11 cellular contexts compared by ENCODE assay signal in the genomic region with DNA sequence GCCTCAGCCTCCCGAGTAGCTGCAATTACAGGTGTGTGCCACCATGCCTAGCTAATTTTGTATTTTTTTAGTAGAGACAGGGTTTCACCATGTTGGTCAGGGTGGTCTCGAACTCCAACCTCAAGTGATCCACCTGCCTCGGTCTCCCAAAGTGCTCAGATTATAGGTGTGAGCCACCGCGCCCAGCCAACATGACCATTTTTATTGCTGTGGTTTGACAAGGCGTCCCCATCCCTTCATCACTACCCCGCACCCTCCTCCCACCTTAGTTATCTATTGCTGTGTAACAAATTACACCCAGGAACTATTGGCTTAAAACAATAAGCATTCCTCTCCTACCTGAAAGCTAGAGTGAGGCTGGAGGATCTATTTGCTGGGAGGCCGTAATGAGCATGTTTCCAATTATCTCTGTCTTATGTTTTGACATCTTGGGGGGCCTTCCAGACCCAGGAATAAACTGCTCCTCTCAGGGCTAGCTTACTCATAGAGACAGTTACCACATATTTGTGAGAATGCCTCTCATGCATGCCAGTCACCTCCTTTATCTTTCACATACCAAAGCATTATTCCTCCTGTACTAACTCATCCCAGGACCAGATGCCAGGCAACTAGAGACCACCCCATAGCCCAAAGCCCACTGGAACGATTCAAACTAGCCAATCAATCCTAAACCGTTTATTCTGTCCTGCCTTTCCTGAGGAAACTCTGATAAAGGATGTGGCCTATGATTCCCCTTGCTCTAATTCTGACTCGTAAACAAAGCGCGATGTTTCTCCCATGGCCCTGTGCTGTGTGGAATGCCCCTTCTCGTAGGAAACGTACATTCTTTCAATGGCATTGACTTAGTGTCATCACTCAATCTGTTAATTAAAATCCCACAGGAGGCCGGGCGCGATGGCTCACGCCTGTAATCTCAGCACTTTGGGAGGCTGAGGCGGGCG. TPM values are rescaled to one million over a fixed set of nuclear protein-coding genes. Genes with fewer than 3 reads are reported as not detected.
DNase-seq lines count a peak whose midpoint lies in the region; TF ChIP-seq lines count a peak whose summit lies in the region.
"Had no signal": no experiment of that assay in that cellular context is flagged by ENCODE, and none has a peak within 500 bp of the region (broad histone marks: within the 10 kb centered on the region; RNA-seq: fewer than 3 reads in every experiment).

No MANE protein-coding gene starts in this region.

- H3K36me3 ChIP-seq in brain microvascular endothelial cell (replicated peaks) = peaks cover 11% of the 10 kb centered on the region
- H3K36me3 ChIP-seq in mesenchymal stem cell (ENCODE audit: control insufficient read depth in 1 of 2, insufficient read depth in 2 of 2, low read depth in 1 of 2, low read length in 2 of 2) = peaks cover 21 to 33% of the 10 kb centered on the region in 2 experiments

- H3K27ac ChIP-seq in brain microvascular endothelial cell = peak overlapping the region; percentile 69
- peak overlapping the region; percentile 73 for H3K27ac ChIP-seq in mesenchymal stem cell (ENCODE audit: low read length, poor library complexity, severe bottlenecking)

- no peak overlapping the region for H2AK5ac ChIP-seq in mesenchymal stem cell (ENCODE audit: low read length, severe bottlenecking)

- H3K27me3 ChIP-seq in brain microvascular endothelial cell (replicated peaks) (no peaks in the 10 kb centered on the region), mesenchymal stem cell (ENCODE audit: control insufficient read depth in 1 of 2, insufficient read depth in 1 of 2, low read length in 2 of 2) (no peaks in the 10 kb centered on the region)

- no peak overlapping the region for H2BK120ac ChIP-seq in mesenchymal stem cell (ENCODE audit: low read depth, low read length)

- H2BK5ac ChIP-seq in mesenchymal stem cell (ENCODE audit: low read depth, low read length, poor library complexity, severe bottlenecking) = no peak overlapping the region

- no peak overlapping the region for H3K14ac ChIP-seq in mesenchymal stem cell (ENCODE audit: low read length in 2 of 2)

- no peak overlapping the region for H3K23ac ChIP-seq in mesenchymal stem cell (ENCODE audit: low read length in 2 of 2)

- H3K4me3 ChIP-seq in brain microvascular endothelial cell (ENCODE audit: low read depth, low read length) (no peak overlapping the region), mesenchymal stem cell (ENCODE audit: insufficient read depth in 1 of 2, low read depth in 1 of 2, low read length in 2 of 2) (no peak overlapping the region)

- H3K9ac ChIP-seq in mesenchymal stem cell (ENCODE audit: low read length) = peak overlapping the region; percentile 8

- TF ChIP-seq CTCF in brain microvascular endothelial cell (IDR thresholded peaks at IDR 0.05; ENCODE audit: low read depth, low read length, missing control alignments) = no peak

- H3K4me2 ChIP-seq in mesenchymal stem cell (ENCODE audit: low read length, poor library complexity, severe bottlenecking) = no peak overlapping the region

- H3K9me3 ChIP-seq in mesenchymal stem cell (ENCODE audit: control insufficient read depth, low read length) = no peaks in the 10 kb centered on the region

- peak overlapping the region in 1 of 2 experiments; percentile 63 for H3K4ac ChIP-seq in mesenchymal stem cell (ENCODE audit: low read depth in 1 of 2, low read length in 2 of 2)

- peak overlapping the region in 1 of 2 experiments; percentile 5 for H3K18ac ChIP-seq in mesenchymal stem cell (ENCODE audit: low read depth in 1 of 2, low read length in 2 of 2)

- WGBS in mesenchymal stem cell = 36% methylated on average over 19 of the region's 21 CpGs

- DNase-seq in AG20443 (ENCODE audit: low spot score) (peak; percentile 56), HK-2 (ENCODE audit: unreplicated experiment) (peak; percentile 60), brain microvascular endothelial cell (peak; percentile 73), mesenchymal stem cell (peak; percentile 85), NCI-H1417 treated with DMSO at 0.1 percent for 48 hours (lab: John Stamatoyannopoulos, UW) (no peak), COLO829 (ENCODE audit: low spot score) (no peak), GM19238 (ENCODE audit: insufficient read length, low spot score) (no peak)
- no peak for DNase-seq in activated CD4-positive, alpha-beta T cell treated with anti-CD3 and anti-CD28 coated beads for 1 hour
- DNase-seq: activated T-cell treated with anti-CD3 and anti-CD28 coated beads, Interleukin-2, amount 50 U/mL, for 48 hours; NCI-H2081; stimulated activated CD4-positive, alpha-beta T cell treated with anti-CD3 and anti-CD28 coated beads, Interleukin-2, amount 100 ng/mL, for 24 hours had no signal

- peak overlapping the region; percentile 63 for H4K8ac ChIP-seq in mesenchymal stem cell (ENCODE audit: low read length)

- H3K79me1 ChIP-seq in mesenchymal stem cell (replicated peaks; ENCODE audit: low read length, poor library complexity, severe bottlenecking) = peaks cover 9% of the 10 kb centered on the region

- peak overlapping the region; percentile 33 to 40 for H2BK12ac ChIP-seq in mesenchymal stem cell (ENCODE audit: low read length in 2 of 2)

- H2BK15ac ChIP-seq in mesenchymal stem cell (ENCODE audit: low read depth, poor library complexity, severe bottlenecking) = no peak overlapping the region

- peaks cover 9% of the 10 kb centered on the region for H3K4me1 ChIP-seq in mesenchymal stem cell (ENCODE audit: control insufficient read depth, insufficient read depth, low read depth, low read length)

- in situ Hi-C loops in brain microvascular endothelial cell (cut with HindIII; ENCODE audit: low pct_ligation_motif_present, low sequenced_read_pairs) = no loop called here

- H4K91ac ChIP-seq in mesenchymal stem cell (ENCODE audit: low read length) = peak overlapping the region; percentile 69

- no peak overlapping the region for H2AFZ ChIP-seq in mesenchymal stem cell (ENCODE audit: low read depth, low read length)

RNA-seq across cellular contexts. Expression of a gene that starts 19.4 kb away (rescaled TPM):
- polyA plus RNA-seq in mesenchymal stem cell (2013, experiment 1 of 2) = 122 TPM
- polyA plus RNA-seq in mesenchymal stem cell (2013, experiment 2 of 2) = 130 TPM

RNA-seq across cellular contexts. Expression of a gene that starts 30.1 kb away (rescaled TPM):
- polyA plus RNA-seq in mesenchymal stem cell (2013, experiment 1 of 2) = 0.50 TPM
- 0.27 TPM for polyA plus RNA-seq in mesenchymal stem cell (2013, experiment 2 of 2)

RNA-seq across cellular contexts. Expression of a gene that starts 48.1 kb away (rescaled TPM):
- polyA plus RNA-seq in mesenchymal stem cell (2013, experiment 1 of 2) = 156 TPM
- 159 TPM for polyA plus RNA-seq in mesenchymal stem cell (2013, experiment 2 of 2)

RNA-seq across cellular contexts. Expression of a gene that starts 48.4 kb away (rescaled TPM):
- polyA plus RNA-seq in mesenchymal stem cell (2013, experiment 1 of 2) = 26.3 TPM
- polyA plus RNA-seq in mesenchymal stem cell (2013, experiment 2 of 2) = 26.7 TPM

Comparison
In these comparisons a context has a peak if more than half of its experiments do, and no peak if none do; other contexts are left out.
1. DNase-seq: peak in AG20443 (single experiment), HK-2 (single experiment), brain microvascular endothelial cell (single experiment) and mesenchymal stem cell (single experiment); none in NCI-H1417 treated with DMSO at 0.1 percent for 48 hours (single experiment), activated CD4-positive, alpha-beta T cell treated with anti-CD3 and anti-CD28 coated beads for 1 hour (single experiment), COLO829 (single experiment) and GM19238 (single experiment).